ENCODE assay signal across 2 cellular contexts in genomic region chr16:9078467-9079429, GRCh38.
TF ChIP-seq lines count a peak whose summit lies in the region.
"Not testable (repeated sequence)": the region's sequence is repeated elsewhere in the genome, so short reads cannot be mapped to it uniquely, and the experiment has no call there.

No MANE protein-coding gene starts in this region.

TF ChIP-seq in endothelial cell of umbilical vein, 7 proteins besides CTCF, POLR2A, EP300 and RAD21:
- peak; percentile 75 for TF ChIP-seq JUN (IDR thresholded peaks at IDR 0.05; ENCODE audit: borderline replicate concordance, insufficient read depth, insufficient read length, low read depth)

TF ChIP-seq in HepG2, 621 proteins besides CTCF, POLR2A, EP300 and RAD21 (continues in another document):
- TF ChIP-seq TFDP1 (CRISPR knock-in tag; IDR thresholded peaks at IDR 0.05; ENCODE audit: borderline replicate concordance) (peak; percentile 85), NFYB (CRISPR knock-in tag; IDR thresholded peaks at IDR 0.05) (0 out of 2 replicates have a peak, but pooled peaks have one; percentile 24), CREM (IDR thresholded peaks at IDR 0.05) (peak; percentile 30; the same call in 1 of the 2 replicates), HCFC1 (IDR thresholded peaks at IDR 0.05; ENCODE audit: low read depth, low read length) (peak; percentile 72; the same call in 1 of the 2 replicates), ELF1 (CRISPR knock-in tag; IDR thresholded peaks at IDR 0.05) (peak; percentile 74), CEBPG (CRISPR knock-in tag; IDR thresholded peaks at IDR 0.05) (peak; percentile 97), TBX2 (CRISPR knock-in tag; IDR thresholded peaks at IDR 0.05; ENCODE audit: borderline replicate concordance) (peak; percentile 22; the same call in 1 of the 2 replicates), THAP11 (CRISPR knock-in tag; IDR thresholded peaks at IDR 0.05) (peak; percentile 98), FOXA3 (CRISPR knock-in tag; IDR thresholded peaks at IDR 0.05) (peak; percentile 31; the same call in 1 of the 2 replicates), ZNF574 (CRISPR knock-in tag; IDR thresholded peaks at IDR 0.05) (peak; percentile 18; the same call in 1 of the 2 replicates), NCOA2 (CRISPR knock-in tag; IDR thresholded peaks at IDR 0.05) (peak; percentile 46; the same call in 1 of the 2 replicates), REPIN1 (CRISPR knock-in tag; IDR thresholded peaks at IDR 0.05; ENCODE audit: borderline replicate concordance, low read depth) (0 out of 2 replicates have a peak, but pooled peaks have one; percentile 35), SOX13 (CRISPR knock-in tag; conservative IDR thresholded peaks at IDR 0.05 in 1 of 2, IDR thresholded peaks at IDR 0.05 in 1 of 2) (0 out of 4 replicates have a peak, but pooled peaks of 1 of the 2 experiments have one; percentile 15), ZFP91 (CRISPR knock-in tag; IDR thresholded peaks at IDR 0.05; ENCODE audit: borderline replicate concordance) (peak; percentile 85; the same call in 1 of the 2 replicates), TFDP2 (CRISPR knock-in tag; IDR thresholded peaks at IDR 0.05) (peak; percentile 69), FOXK1 (CRISPR knock-in tag; IDR thresholded peaks at IDR 0.05; ENCODE audit: borderline replicate concordance, low read depth) (peak; percentile 32; the same call in 1 of the 2 replicates), THRA (CRISPR knock-in tag; IDR thresholded peaks at IDR 0.05; ENCODE audit: borderline replicate concordance) (0 out of 2 replicates have a peak, but pooled peaks have one; percentile 11), ATF4 (CRISPR knock-in tag; IDR thresholded peaks at IDR 0.05) (peak; percentile 79 to 98; a peak in 3 of 4 replicates), HOXA3 (CRISPR knock-in tag; IDR thresholded peaks at IDR 0.05) (peak; percentile 31; the same call in 1 of the 2 replicates), SUZ12 (IDR thresholded peaks at IDR 0.05; ENCODE audit: low read depth, low read length) (peak; percentile 44; the same call in 1 of the 2 replicates), ATF7 (IDR thresholded peaks at IDR 0.05) (peak; percentile 34), KLF16 (CRISPR knock-in tag; IDR thresholded peaks at IDR 0.05) (peak in 1 of 2 experiments; percentile 49; a peak in 1 of 4 replicates), ZNF143 (CRISPR knock-in tag; IDR thresholded peaks at IDR 0.05) (peak; percentile 88), DRAP1 (CRISPR knock-in tag; IDR thresholded peaks at IDR 0.05) (peak; percentile 77), ERF (CRISPR knock-in tag; IDR thresholded peaks at IDR 0.05) (0 out of 2 replicates have a peak, but pooled peaks have one; percentile 54), KAT8 (CRISPR knock-in tag; IDR thresholded peaks at IDR 0.05) (peak; percentile 68), GATAD2A (CRISPR knock-in tag; IDR thresholded peaks at IDR 0.05) (0 out of 2 replicates have a peak, but pooled peaks have one; percentile 9), ZMYM4 (CRISPR knock-in tag; IDR thresholded peaks at IDR 0.05) (peak; percentile 73), CEBPB (IDR thresholded peaks at IDR 0.05; ENCODE audit: borderline replicate concordance, low read depth, low read length) (peak; percentile 88), ATF1 (CRISPR knock-in tag; IDR thresholded peaks at IDR 0.05) (peak; percentile 21; the same call in 1 of the 2 replicates), KMT2B (CRISPR knock-in tag; IDR thresholded peaks at IDR 0.05) (0 out of 2 replicates have a peak, but pooled peaks have one; percentile 26), YY1 (IDR thresholded peaks at IDR 0.05; ENCODE audit: insufficient read depth, insufficient replicate concordance, low read depth, low read length) (peak; percentile 57), ELF3 (CRISPR knock-in tag; IDR thresholded peaks at IDR 0.05) (peak; percentile 79; the same call in 1 of the 2 replicates), TARDBP (CRISPR knock-in tag; IDR thresholded peaks at IDR 0.05) (peak; percentile 51; the same call in 1 of the 2 replicates), SAP130 (CRISPR knock-in tag; IDR thresholded peaks at IDR 0.05; ENCODE audit: low read depth) (peak; percentile 35; the same call in 1 of the 2 replicates), GABPB1 (CRISPR knock-in tag; IDR thresholded peaks at IDR 0.05) (peak; percentile 80), POGZ (CRISPR knock-in tag; IDR thresholded peaks at IDR 0.05) (peak; percentile 71), ZMYM2 (CRISPR knock-in tag; IDR thresholded peaks at IDR 0.05) (0 out of 2 replicates have a peak, but pooled peaks have one; percentile 32), ZBTB33 (CRISPR knock-in tag; IDR thresholded peaks at IDR 0.05) (peak; percentile 57), ZBTB25 (CRISPR knock-in tag; IDR thresholded peaks at IDR 0.05) (0 out of 2 replicates have a peak, but pooled peaks have one; percentile 47), ZGPAT (CRISPR knock-in tag; IDR thresholded peaks at IDR 0.05) (peak; percentile 33; the same call in 1 of the 2 replicates), GABPA (IDR thresholded peaks at IDR 0.05; ENCODE audit: low read depth, low read length) (peak; percentile 31), GABPA (CRISPR knock-in tag; IDR thresholded peaks at IDR 0.05; ENCODE audit: low read depth) (peak; percentile 89), ZBTB21 (CRISPR knock-in tag; IDR thresholded peaks at IDR 0.05) (peak; percentile 33; the same call in 1 of the 2 replicates), TAF1 (CRISPR knock-in tag; IDR thresholded peaks at IDR 0.05) (peak; percentile 29; the same call in 1 of the 2 replicates), ETV5 (CRISPR knock-in tag; IDR thresholded peaks at IDR 0.05; ENCODE audit: borderline replicate concordance) (peak; percentile 41; the same call in 1 of the 2 replicates), MIER2 (CRISPR knock-in tag; IDR thresholded peaks at IDR 0.05) (0 out of 2 replicates have a peak, but pooled peaks have one; percentile 28), FOSL2 (CRISPR knock-in tag; IDR thresholded peaks at IDR 0.05) (peak; percentile 36; the same call in 1 of the 2 replicates), MAX (IDR thresholded peaks at IDR 0.05) (peak; percentile 32; the same call in 1 of the 2 replicates)
- not testable (repeated sequence) for TF ChIP-seq CREM (CRISPR knock-in tag; IDR thresholded peaks at IDR 0.05); SOX13 (IDR thresholded peaks at IDR 0.05); ATF7 (CRISPR knock-in tag; IDR thresholded peaks at IDR 0.05)
